22 cellular contexts compared by ENCODE assay signal in genomic region chr13:103000157-103000556, GRCh38.
"Had no signal": no experiment of that assay in that cellular context is flagged by ENCODE, and none has a peak within 500 bp of the region (broad histone marks: within the 10 kb centered on the region; RNA-seq: fewer than 3 reads in every experiment).

No MANE protein-coding gene starts in this region.

- H3K9me3 ChIP-seq: ascending aorta had no signal

- H3K27ac ChIP-seq: ascending aorta, coronary artery, dorsolateral prefrontal cortex, WERI-Rb-1 had no signal

- DNase-seq: activated B cell treated with CpG ODN at 0.5 μM for 24 hours; activated CD4-positive, alpha-beta T cell treated with anti-CD3 and anti-CD28 coated beads for 48 hours; activated CD4-positive, alpha-beta T cell treated with anti-CD3 and anti-CD28 coated beads, Interleukin-2, amount 50 U/mL, for 1 hour; activated CD4-positive, alpha-beta T cell treated with anti-CD3 and anti-CD28 coated beads, Interleukin-2, amount 50 U/mL, for 48 hours; activated CD8-positive, alpha-beta memory T cell treated with anti-CD3 and anti-CD28 coated beads for 24 hours; activated CD8-positive, alpha-beta T cell treated with anti-CD3 and anti-CD28 coated beads for 36 hours; activated gamma-delta T cell; activated naive CD4-positive, alpha-beta T cell; activated naive CD4-positive, alpha-beta T cell treated with anti-CD3 and anti-CD28 coated beads, Interleukin-2, amount 10 ng/mL, durations not matched to agents 7 days and 5 days; activated naive CD8-positive, alpha-beta T cell treated with anti-CD3 and anti-CD28 coated beads, Interleukin-2, amount 10 ng/mL, durations not matched to agents 7 days and 5 days; activated T-cell treated with anti-CD3 and anti-CD28 coated beads, Interleukin-2, amount 50 U/mL, for 1 hour; activated T-cell treated with anti-CD3 and anti-CD28 coated beads, Interleukin-2, amount 50 U/mL, for 72 hours; dorsolateral prefrontal cortex; effector memory CD4-positive, alpha-beta T cell; endodermal cell; foreskin fibroblast; head of caudate nucleus; T-helper 17 cell; T1000; WERI-Rb-1 had no signal

- H3K4me3 ChIP-seq: ascending aorta, coronary artery, dorsolateral prefrontal cortex had no signal

- H3K4me1 ChIP-seq: ascending aorta had no signal

- H3K27me3 ChIP-seq: ascending aorta, dorsolateral prefrontal cortex had no signal

- H3K36me3 ChIP-seq: ascending aorta, WERI-Rb-1 had no signal
